In genomic region chr16:70573451-70574121, GRCh38 we compare ENCODE assay signal across 8 cellular contexts. TPM values are rescaled to one million over a fixed set of nuclear protein-coding genes. Genes with fewer than 3 reads are reported as not detected.
DNase-seq lines count a peak whose midpoint lies in the region; ATAC-seq, FAIRE-seq and TF ChIP-seq lines count a peak whose summit lies in the region.

No MANE protein-coding gene starts in this region.

- peaks cover 18 to 30% of the 10 kb centered on the region in 2 donors for H3K36me3 Mint-ChIP-seq in activated T-cell treated with anti-CD3 and anti-CD28 coated beads, Interleukin-2, amount 50 U/mL, for 72 hours (ENCODE audit: insufficient read depth in 2 of 2)

- no peak for TF ChIP-seq EP300 in upper lobe of left lung (IDR thresholded peaks at IDR 0.05)

- CTCF ChIA-PET in endothelial cell of umbilical vein (lab: Charles Lee), result interaction anchor here (0.8 to 15.0 kb wide), 16 partner anchors 9 to 198 kb away, joined by 3 to 175 read pairs (median 4); no protein-coding TSS in a partner anchor

- FAIRE-seq in endothelial cell of umbilical vein (lab: Jason Lieb, UNC), result peak; percentile 88

- peaks cover 21 to 23% of the 10 kb centered on the region in 2 experiments for H3K36me3 ChIP-seq in endothelial cell of umbilical vein (ENCODE audit: control insufficient read depth in 2 of 2, extremely low read depth in 1 of 2, insufficient read depth in 2 of 2, low read length in 2 of 2)
- peaks cover 71% of the 10 kb centered on the region for H3K36me3 ChIP-seq in mesodermal cell (ENCODE audit: control insufficient read depth, insufficient read depth, low read length)
- peaks cover 32 to 63% (median 42%) of the 10 kb centered on the region in 4 donors for H3K36me3 ChIP-seq in upper lobe of left lung

- no TSS peak for BruUV-seq in endothelial cell of umbilical vein (replicated peaks; lab: Mats Ljungman, UMichigan)

- peaks cover 38% of the 10 kb centered on the region for H3K4me1 Mint-ChIP-seq in activated T-cell treated with anti-CD3 and anti-CD28 coated beads, Interleukin-2, amount 50 U/mL, for 72 hours (ENCODE audit: low read depth)

- H3K9me3 ChIP-seq in endothelial cell of umbilical vein (replicated peaks; ENCODE audit: control insufficient read depth, insufficient read depth, low read length) (no peaks in the 10 kb centered on the region), mesodermal cell (ENCODE audit: control insufficient read depth, low read length) (no peaks in the 10 kb centered on the region), upper lobe of left lung (no peaks in the 10 kb centered on the region)

- H4K20me1 ChIP-seq in endothelial cell of umbilical vein (replicated peaks; ENCODE audit: control insufficient read depth, extremely low read depth, insufficient read depth, low read length), result no peaks in the 10 kb centered on the region

- H3K4me3 Mint-ChIP-seq in activated T-cell treated with anti-CD3 and anti-CD28 coated beads, Interleukin-2, amount 50 U/mL, for 72 hours, result no peak overlapping the region

- H3K9me3 Mint-ChIP-seq in activated T-cell treated with anti-CD3 and anti-CD28 coated beads, Interleukin-2, amount 50 U/mL, for 72 hours, result no peaks in the 10 kb centered on the region

- POLR2A ChIA-PET in endothelial cell of umbilical vein (lab: Charles Lee), result interaction anchor here (0.7 to 1.5 kb wide), 3 partner anchors 9 to 62 kb away, joined by 3 to 5 read pairs (median 4); no protein-coding TSS in a partner anchor

- H3K4me3 ChIP-seq in endothelial cell of umbilical vein (replicated peaks in 1 of 3; ENCODE audit: insufficient read depth in 1 of 3, low read depth in 1 of 3, low read length in 3 of 3), result peak overlapping the region in 1 of 3 experiments; percentile 12
- no peak overlapping the region for H3K4me3 ChIP-seq in mesodermal cell (ENCODE audit: extremely low read depth, insufficient read depth, low read length, poor library complexity, severe bottlenecking)
- no peak overlapping the region for H3K4me3 ChIP-seq in upper lobe of left lung

- intact Hi-C loops in endothelial cell of umbilical vein (cut with micrococcal nuclease), result loop anchor here (1.0 to 10.0 kb wide), 5 partner anchors 15 to 201 kb away; no protein-coding TSS in a partner anchor

- WGBS in mesodermal cell (ENCODE audit: insufficient coverage in 2 of 2), 2 experiments, result 88 to 100% methylated on average over 5 of the region's 5 CpGs
- WGBS in upper lobe of left lung, 2 donors, result 27 to 34% methylated on average over 5 of the region's 5 CpGs

- TF ChIP-seq POLR2A in endothelial cell of umbilical vein (IDR thresholded peaks at IDR 0.05; ENCODE audit: low read depth, low read length) (peak; percentile 81), upper lobe of left lung (IDR thresholded peaks at IDR 0.05) (no peak)

- H3K9ac ChIP-seq in endothelial cell of umbilical vein (replicated peaks; ENCODE audit: extremely low read depth, insufficient read depth, low read length), result peak overlapping the region; percentile 66

- H3K9me1 ChIP-seq in endothelial cell of umbilical vein (replicated peaks; ENCODE audit: control insufficient read depth, extremely low read depth, insufficient read depth, low read length), result no peaks in the 10 kb centered on the region

- H3K27me3 ChIP-seq in endothelial cell of umbilical vein (ENCODE audit: control insufficient read depth in 2 of 2, insufficient read depth in 2 of 2, low read length in 2 of 2), result no peaks in the 10 kb centered on the region
- no peaks in the 10 kb centered on the region for H3K27me3 ChIP-seq in upper lobe of left lung

- no peak for ATAC-seq in activated T-cell treated with anti-CD3 and anti-CD28 coated beads, Interleukin-2, amount 50 U/mL, for 72 hours (replicated peaks in 1 of 2)
- ATAC-seq in upper lobe of left lung (ENCODE audit: low FRiP score in 2 of 2) (peak; percentile 47 to 71), GM21786 (IDR thresholded peaks at IDR 0.05; ENCODE audit: unreplicated experiment) (no peak)

- peak overlapping the region; percentile 91 for H3K27ac Mint-ChIP-seq in activated T-cell treated with anti-CD3 and anti-CD28 coated beads, Interleukin-2, amount 50 U/mL, for 72 hours

- dilution Hi-C loops in endothelial cell of umbilical vein (cut with MboI; ENCODE audit: extremely low pct_ligation_motif_present, low sequenced_read_pairs), result no loop called here

- H3K79me2 ChIP-seq in endothelial cell of umbilical vein (ENCODE audit: control insufficient read depth, insufficient read depth, low read length), result peaks cover 4% of the 10 kb centered on the region

- no peak overlapping the region for H2AFZ ChIP-seq in endothelial cell of umbilical vein (ENCODE audit: low read depth, low read length)

- H3K27ac ChIP-seq in endothelial cell of umbilical vein (ENCODE audit: insufficient read depth, low read depth, low read length) (peak overlapping the region; percentile 92), mesodermal cell (ENCODE audit: low read depth, low read length, severe bottlenecking) (peak overlapping the region; percentile 63), upper lobe of left lung (peak overlapping the region in 3 of 4 donors; percentile 47 to 62 (median 54))

- TF ChIP-seq CTCF in endothelial cell of umbilical vein (IDR thresholded peaks at IDR 0.05; ENCODE audit: extremely low read depth in 1 of 2, insufficient read depth in 1 of 2, low read depth in 1 of 2, low read length in 2 of 2) (no peak), upper lobe of left lung (IDR thresholded peaks at IDR 0.05) (no peak)

- no peak for DNase-seq in activated T-cell treated with anti-CD3 and anti-CD28 coated beads, Interleukin-2, amount 50 U/mL, for 72 hours
- no peak for DNase-seq in activated T-cell treated with anti-CD3 and anti-CD28 coated beads, Interleukin-2, amount 50 U/mL, for 48 hours
- DNase-seq in endothelial cell of umbilical vein (ENCODE audit: low read depth, low spot score) (peak; percentile 99), upper lobe of left lung (peak in 1 of 2 donors; percentile 50), COR-L47 (lab: John Stamatoyannopoulos, UW) (no peak)
- DNase-seq in stimulated activated naive CD4-positive, alpha-beta T cell (lab: John Stamatoyannopoulos, UW), result no peak

- H3K4me2 ChIP-seq in endothelial cell of umbilical vein (ENCODE audit: insufficient read depth, low read length), result peak overlapping the region; percentile 67

- H3K4me1 ChIP-seq in endothelial cell of umbilical vein (ENCODE audit: control insufficient read depth, extremely low read depth, insufficient read depth, low read length) (peaks cover 67% of the 10 kb centered on the region), mesodermal cell (ENCODE audit: control insufficient read depth, insufficient read depth, low read length, poor library complexity, severe bottlenecking) (peaks cover 28% of the 10 kb centered on the region), upper lobe of left lung (peaks cover 30 to 60% (median 50%) of the 10 kb centered on the region in 4 donors)

- H3K27me3 Mint-ChIP-seq in activated T-cell treated with anti-CD3 and anti-CD28 coated beads, Interleukin-2, amount 50 U/mL, for 72 hours (ENCODE audit: low read depth), result no peaks in the 10 kb centered on the region

TF ChIP-seq in endothelial cell of umbilical vein, 7 proteins besides CTCF, POLR2A, EP300 and RAD21:
- TF ChIP-seq FOS (IDR thresholded peaks at IDR 0.05; ENCODE audit: borderline replicate concordance, insufficient read depth, low read length) (peak; percentile 53), POLR2AphosphoS5 (IDR thresholded peaks at IDR 0.05; ENCODE audit: insufficient read depth, low read depth, low read length) (peak; percentile 97), EZH2 (IDR thresholded peaks at IDR 0.05; ENCODE audit: borderline replicate concordance, low read depth, low read length, severe bottlenecking) (no peak), GATA2 (IDR thresholded peaks at IDR 0.05; ENCODE audit: insufficient read depth, insufficient read length, low read depth, low read length) (peak; percentile 98), JUN (IDR thresholded peaks at IDR 0.05; ENCODE audit: borderline replicate concordance, insufficient read depth, insufficient read length, low read depth) (peak; percentile 20), MYC (IDR thresholded peaks at IDR 0.05; ENCODE audit: low read depth, low read length) (no peak)
- TF ChIP-seq, protein P1, sequence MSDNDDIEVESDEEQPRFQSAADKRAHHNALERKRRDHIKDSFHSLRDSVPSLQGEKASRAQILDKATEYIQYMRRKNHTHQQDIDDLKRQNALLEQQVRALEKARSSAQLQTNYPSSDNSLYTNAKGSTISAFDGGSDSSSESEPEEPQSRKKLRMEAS (IDR thresholded peaks at IDR 0.05; ENCODE audit: insufficient read depth, insufficient read length), result peak; percentile 3
TF ChIP-seq in endothelial cell of umbilical vein: peak in this region for 5.

RNA-seq across cellular contexts. Expression of gene SF3B3, which starts 50.0 kb away (rescaled TPM):
- total RNA-seq in activated T-cell treated with anti-CD3 and anti-CD28 coated beads, Interleukin-2, amount 50 U/mL, for 72 hours, result 100 to 1,000 TPM; 302 to 309 TPM
- total RNA-seq in endothelial cell of umbilical vein (303 and 324 TPM in 2 replicates), upper lobe of left lung (100 to 1,000 TPM in 3 of 6 donors, 10 to 100 TPM in 3; 63.9 to 168 (median 105) TPM)
- polyA plus RNA-seq in endothelial cell of umbilical vein, result 143 and 167 TPM in 2 replicates
- 97.5 and 121 TPM in 2 replicates for polyA plus RNA-seq in endothelial cell of umbilical vein (2011; cell fraction: cytosol; rRNA removed)
- polyA plus RNA-seq in endothelial cell of umbilical vein (2011; cell fraction: nucleus; rRNA removed), result 202 and 232 TPM in 2 replicates
- polyA plus RNA-seq in endothelial cell of umbilical vein (2012), result 215 and 228 TPM in 2 replicates
- polyA minus RNA-seq in endothelial cell of umbilical vein, result 242 and 275 TPM in 2 replicates
- polyA minus RNA-seq in endothelial cell of umbilical vein (2011; cell fraction: cytosol; rRNA and poly(A)+ RNA removed), result 199 TPM
- 107 and 195 TPM in 2 replicates for polyA minus RNA-seq in endothelial cell of umbilical vein (2011; cell fraction: nucleus; rRNA and poly(A)+ RNA removed)
- 221 TPM for polyA plus RNA-seq in mesodermal cell (2013, experiment 1 of 2)
- 211 TPM for polyA plus RNA-seq in mesodermal cell (2013, experiment 2 of 2)

RNA-seq across cellular contexts. Expression of gene COG4, which starts 50.2 kb away (rescaled TPM):
- 10 to 100 TPM; 30.2 to 53.4 TPM for total RNA-seq in activated T-cell treated with anti-CD3 and anti-CD28 coated beads, Interleukin-2, amount 50 U/mL, for 72 hours
- total RNA-seq in endothelial cell of umbilical vein (46.5 and 61.2 TPM in 2 replicates), upper lobe of left lung (100 to 1,000 TPM in 1 of 6 donors, 10 to 100 TPM in 5; 35.0 to 111 (median 59.6) TPM)
- 53.7 and 56.2 TPM in 2 replicates for polyA plus RNA-seq in endothelial cell of umbilical vein
- polyA plus RNA-seq in endothelial cell of umbilical vein (2011; cell fraction: cytosol; rRNA removed), result 37.9 and 45.2 TPM in 2 replicates
- polyA plus RNA-seq in endothelial cell of umbilical vein (2011; cell fraction: nucleus; rRNA removed), result 153 and 193 TPM in 2 replicates
- polyA plus RNA-seq in endothelial cell of umbilical vein (2012), result 47.6 and 53.5 TPM in 2 replicates
- polyA minus RNA-seq in endothelial cell of umbilical vein, result 46.8 and 58.7 TPM in 2 replicates
- polyA minus RNA-seq in endothelial cell of umbilical vein (2011; cell fraction: cytosol; rRNA and poly(A)+ RNA removed), result 21.6 TPM
- 33.1 and 34.6 TPM in 2 replicates for polyA minus RNA-seq in endothelial cell of umbilical vein (2011; cell fraction: nucleus; rRNA and poly(A)+ RNA removed)
- polyA plus RNA-seq in mesodermal cell (2013, experiment 1 of 2), result 46.5 TPM
- 44.2 TPM for polyA plus RNA-seq in mesodermal cell (2013, experiment 2 of 2)

Comparison
In these comparisons a context has a peak if more than half of its experiments do, and no peak if none do; other contexts are left out.
1. ATAC-seq: peak in upper lobe of left lung (2 of 2); none in activated T-cell treated with anti-CD3 and anti-CD28 coated beads, Interleukin-2, amount 50 U/mL, for 72 hours (0 of 2) and GM21786 (single experiment).
2. Peak in every context shown above with its lines, with median percentiles within 50 percentile points of each other: H3K27ac ChIP-seq.